In the genomic region with DNA sequence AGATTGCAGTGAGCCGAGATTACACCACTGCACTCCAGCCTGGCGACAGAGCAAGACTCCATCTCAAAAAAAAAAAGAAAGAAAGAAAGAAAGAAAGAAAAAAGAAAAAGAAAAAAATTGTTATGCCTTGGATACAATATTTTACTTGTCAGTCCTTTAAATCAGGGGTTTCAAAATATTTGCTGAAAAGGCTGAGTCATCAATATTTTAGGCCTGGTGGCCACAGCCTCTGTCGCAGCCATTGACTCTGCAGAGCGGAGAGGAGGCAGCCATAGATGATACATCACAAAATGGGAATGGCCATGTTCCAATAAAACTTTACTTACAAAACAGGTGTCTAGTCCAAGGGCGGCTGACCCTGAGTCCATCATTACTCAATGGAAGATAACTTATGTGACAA, we compare ENCODE assay signal across 25 cellular contexts.
DNase-seq lines count a peak whose midpoint lies in the region; ATAC-seq, FAIRE-seq and TF ChIP-seq lines count a peak whose summit lies in the region.
"Had no signal": no experiment of that assay in that cellular context is flagged by ENCODE, and none has a peak within 500 bp of the region (broad histone marks: within the 10 kb centered on the region; RNA-seq: fewer than 3 reads in every experiment).

No MANE protein-coding gene starts in this region.

- H3K36me3 ChIP-seq in IMR-90 (ENCODE audit: control insufficient read depth, insufficient read depth, low read length) (no peaks in the 10 kb centered on the region), H1 (ENCODE audit: control insufficient read depth in 2 of 4, insufficient read depth in 4 of 4, low read length in 3 of 4) (no peaks in the 10 kb centered on the region)
- H3K36me3 ChIP-seq: BLaER1 treated with 17β-estradiol and CSF1 and Interleukin-3, amounts not matched to agents 10 nM and 100 nM had no signal

- no peaks in the 10 kb centered on the region for H4K20me1 ChIP-seq in IMR-90 (ENCODE audit: insufficient read depth, low read length)
- no peaks in the 10 kb centered on the region for H4K20me1 ChIP-seq in H1 (replicated peaks in 1 of 2; ENCODE audit: control insufficient read depth in 1 of 2, insufficient read depth in 2 of 2, low read length in 2 of 2)
- H4K20me1 ChIP-seq: BLaER1 treated with 17β-estradiol and CSF1 and Interleukin-3, amounts not matched to agents 10 nM and 100 nM had no signal

- no peak for FAIRE-seq in A549 (lab: Jason Lieb, UNC)
- FAIRE-seq in H1 (lab: Jason Lieb, UNC) = no peak
- FAIRE-seq: A204.1, GM12878, GM12892, GM18507 had no signal

- no peaks in the 10 kb centered on the region for H3K9me3 Mint-ChIP-seq in nephron progenitor cell
- H3K9me3 Mint-ChIP-seq: CD8-positive, alpha-beta T cell had no signal

- dilution Hi-C loops in IMR-90 (cut with HindIII; ENCODE audit: low sequenced_read_pairs, unreplicated experiment) = no loop called here

- H3K14ac ChIP-seq in IMR-90 (replicated peaks; ENCODE audit: low read depth, low read length) (no peak overlapping the region), H1 (ENCODE audit: insufficient read length) (no peak overlapping the region)

- H3K9me1 ChIP-seq in IMR-90 (ENCODE audit: insufficient read depth, low read length) = no peaks in the 10 kb centered on the region

- H3K9ac ChIP-seq in IMR-90 (ENCODE audit: low read depth, low read length) = no peak overlapping the region
- no peak overlapping the region for H3K9ac ChIP-seq in H1 (replicated peaks in 1 of 4; ENCODE audit: extremely low read depth in 1 of 4, low read depth in 3 of 4, low read length in 3 of 4)
- H3K9ac ChIP-seq: BLaER1 treated with 17β-estradiol and CSF1 and Interleukin-3, amounts not matched to agents 10 nM and 100 nM had no signal

- H3K23ac ChIP-seq in IMR-90 (ENCODE audit: low read depth, low read length) (no peak overlapping the region), H1 (ENCODE audit: insufficient read length) (no peak overlapping the region)

- peaks cover 4% of the 10 kb centered on the region for H3K4me1 Mint-ChIP-seq in nephron progenitor cell
- H3K4me1 Mint-ChIP-seq: B cell had no signal

- H2BK120ac ChIP-seq in IMR-90 (ENCODE audit: low read depth, low read length) = no peak overlapping the region
- no peak overlapping the region for H2BK120ac ChIP-seq in H1 (replicated peaks; ENCODE audit: low read depth, low read length)

- H3K27me3 Mint-ChIP-seq in nephron progenitor cell (ENCODE audit: low read depth, poor library complexity) = peaks cover 5% of the 10 kb centered on the region

- no peak overlapping the region for H4K91ac ChIP-seq in IMR-90 (ENCODE audit: insufficient read depth, low read depth, low read length)
- no peak overlapping the region for H4K91ac ChIP-seq in H1 (replicated peaks; ENCODE audit: insufficient read length, low read length)

- H3K4me2 ChIP-seq in A549 = no peak overlapping the region
- no peak overlapping the region for H3K4me2 ChIP-seq in IMR-90 (ENCODE audit: low read depth, low read length)
- H3K4me2 ChIP-seq in H1 (ENCODE audit: insufficient read depth in 1 of 2, low read depth in 2 of 2, low read length in 2 of 2) = no peak overlapping the region
- H3K4me2 ChIP-seq: BLaER1 treated with 17β-estradiol and CSF1 and Interleukin-3, amounts not matched to agents 10 nM and 100 nM had no signal

- H2BK15ac ChIP-seq in IMR-90 (ENCODE audit: low read depth, low read length) (no peak overlapping the region), H1 (ENCODE audit: low read length) (no peak overlapping the region)

- H3K79me2 ChIP-seq in H1 (ENCODE audit: control insufficient read depth in 1 of 2, insufficient read depth in 2 of 2, low read length in 2 of 2) = no peaks in the 10 kb centered on the region

- H3K9me3 ChIP-seq in A549 (no peaks in the 10 kb centered on the region), IMR-90 (ENCODE audit: control insufficient read depth, insufficient read depth, low read length) (peaks cover 41% of the 10 kb centered on the region), H1 (ENCODE audit: insufficient read depth in 2 of 2, low read depth in 1 of 2, low read length in 1 of 2) (no peaks in the 10 kb centered on the region)
- H3K9me3 ChIP-seq: BLaER1 treated with 17β-estradiol and CSF1 and Interleukin-3, amounts not matched to agents 10 nM and 100 nM had no signal

- no peak for DNase-seq in A549 (ENCODE audit: low read depth in 1 of 2, low spot score in 1 of 2)
- DNase-seq in IMR-90 = no peak
- no peak for DNase-seq in H1 (ENCODE audit: low read depth in 1 of 2, low spot score in 2 of 2)
- DNase-seq in hippocampal formation (lab: John Stamatoyannopoulos, UW) = no peak
- no peak for DNase-seq in nephron progenitor cell
- DNase-seq: 8988T; AML-193; CD4-positive, alpha-beta T cell; CD8-positive, alpha-beta T cell; COR-L47; DMS 273 treated with DMSO at 0.1 percent for 48 hours; DMS153; DMS53; DMS79; DND-41; EL; GDM1 had no signal

- CTCF ChIA-PET in A549 (lab: Yijun Ruan, JAX) (no interaction called here), IMR-90 (lab: Yijun Ruan, JAX) (no interaction called here), H1 (lab: Charles Lee; ENCODE audit: partially characterized antibody) (no interaction called here)

- no peak for TF ChIP-seq CTCF in A549 (IDR thresholded peaks at IDR 0.05)
- TF ChIP-seq CTCF in IMR-90 (conservative IDR thresholded peaks at IDR 0.05; ENCODE audit: low read depth, low read length) = no peak
- TF ChIP-seq CTCF in H1 (IDR thresholded peaks at IDR 0.05; ENCODE audit: control extremely low read depth in 1 of 3, insufficient read depth in 1 of 3, low read depth in 1 of 3, low read length in 3 of 3) = no peak
- TF ChIP-seq CTCF in nephron progenitor cell (IDR thresholded peaks at IDR 0.05) = no peak

- no peak for TF ChIP-seq RAD21 in A549 (conservative IDR thresholded peaks at IDR 0.05 in 1 of 2, IDR thresholded peaks at IDR 0.05 in 1 of 2)
- TF ChIP-seq RAD21 in IMR-90 (IDR thresholded peaks at IDR 0.05; ENCODE audit: low read length) = no peak
- no peak for TF ChIP-seq RAD21 in H1 (IDR thresholded peaks at IDR 0.05 in 1 of 2, conservative IDR thresholded peaks at IDR 0.05 in 1 of 2; ENCODE audit: low read depth in 2 of 2, low read length in 2 of 2)

- H3K56ac ChIP-seq in IMR-90 (ENCODE audit: extremely low read depth, insufficient read depth, low read length) (no peak overlapping the region), H1 (replicated peaks; ENCODE audit: insufficient read length, low read depth, low read length) (no peak overlapping the region)

- H4K8ac ChIP-seq in IMR-90 (ENCODE audit: low read depth in 2 of 2, low read length in 2 of 2) = no peak overlapping the region
- no peak overlapping the region for H4K8ac ChIP-seq in H1 (ENCODE audit: extremely low read depth, insufficient read depth, low read length)

- no peak overlapping the region for H3K18ac ChIP-seq in IMR-90 (ENCODE audit: low read depth, low read length)
- H3K18ac ChIP-seq in H1 (ENCODE audit: extremely low read depth, low read length) = no peak overlapping the region

- H2AK5ac ChIP-seq in IMR-90 (ENCODE audit: low read depth, low read length) (no peak overlapping the region), H1 (ENCODE audit: low read depth, low read length) (no peak overlapping the region)

- POLR2A ChIA-PET in A549 (lab: Yijun Ruan, JAX) (no interaction called here), IMR-90 (lab: Charles Lee; ENCODE audit: unreplicated experiment) (no interaction called here), H1 (lab: Charles Lee; ENCODE audit: partially characterized antibody) (interaction anchor here (0.7 kb wide), 1 partner anchor 316 kb away, joined by 3 read pairs; no protein-coding TSS in a partner anchor)

- intact Hi-C loops in IMR-90 (cut with micrococcal nuclease) = no loop called here

- H2AFZ ChIP-seq in IMR-90 (replicated peaks; ENCODE audit: low read length, poor library complexity) (no peak overlapping the region), H1 (ENCODE audit: low read length) (no peak overlapping the region)

- H2BK5ac ChIP-seq in IMR-90 (ENCODE audit: low read depth, low read length, poor library complexity, severe bottlenecking) (no peak overlapping the region), H1 (ENCODE audit: low read depth, low read length) (no peak overlapping the region)

- H3K4me3 ChIP-seq in A549 = no peak overlapping the region
- H3K4me3 ChIP-seq in IMR-90 (ENCODE audit: insufficient read depth, low read depth, low read length) = no peak overlapping the region
- no peak overlapping the region for H3K4me3 ChIP-seq in H1 (ENCODE audit: extremely low read depth in 1 of 4, insufficient read depth in 2 of 4, low read depth in 3 of 4, low read length in 4 of 4)
- H3K4me3 ChIP-seq: BLaER1 treated with 17β-estradiol and CSF1 and Interleukin-3, amounts not matched to agents 10 nM and 100 nM; GM12878 had no signal

- H3K4me3 Mint-ChIP-seq in nephron progenitor cell = no peak overlapping the region
- H3K4me3 Mint-ChIP-seq: B cell; CD4-positive, alpha-beta T cell; CD8-positive, alpha-beta T cell had no signal

- ATAC-seq in A549 (no peak), IMR-90 (ENCODE audit: low read depth) (no peak), HG02763 (IDR thresholded peaks at IDR 0.05; ENCODE audit: unreplicated experiment) (no peak)
- ATAC-seq: CD8-positive, alpha-beta T cell; GM12878 had no signal

- H3K27me3 ChIP-seq in IMR-90 (ENCODE audit: control insufficient read depth, insufficient read depth, low read length) (no peaks in the 10 kb centered on the region), H1 (replicated peaks in 1 of 4; ENCODE audit: control insufficient read depth in 3 of 4, extremely low read depth in 1 of 4, insufficient read depth in 3 of 4, low read length in 3 of 4) (no peaks in the 10 kb centered on the region)
- H3K27me3 ChIP-seq: BLaER1 treated with 17β-estradiol and CSF1 and Interleukin-3, amounts not matched to agents 10 nM and 100 nM had no signal

- H3K4me1 ChIP-seq in A549 (no peaks in the 10 kb centered on the region), IMR-90 (ENCODE audit: control insufficient read depth, insufficient read depth, low read length) (no peaks in the 10 kb centered on the region), H1 (replicated peaks in 1 of 4; ENCODE audit: control insufficient read depth in 3 of 4, insufficient read depth in 4 of 4, low read length in 3 of 4) (no peaks in the 10 kb centered on the region; a peak in 2 of 7 replicates)
- H3K4me1 ChIP-seq: BLaER1 treated with 17β-estradiol and CSF1 and Interleukin-3, amounts not matched to agents 10 nM and 100 nM had no signal

- no peak overlapping the region for H2BK12ac ChIP-seq in H1 (ENCODE audit: low read depth, low read length)

- H3K27ac ChIP-seq in A549 (no peak overlapping the region), IMR-90 (ENCODE audit: insufficient read depth, low read length) (no peak overlapping the region), H1 (ENCODE audit: low read depth, low read length) (no peak overlapping the region)
- H3K27ac ChIP-seq: BLaER1 treated with 17β-estradiol and CSF1 and Interleukin-3, amounts not matched to agents 10 nM and 100 nM; C4-2B had no signal

- TF ChIP-seq POLR2A in A549 (IDR thresholded peaks at IDR 0.05; ENCODE audit: low read length) (no peak), IMR-90 (IDR thresholded peaks at IDR 0.05; ENCODE audit: low read depth, low read length) (no peak), H1 (IDR thresholded peaks at IDR 0.05; ENCODE audit: control extremely low read depth in 1 of 2, low read depth in 2 of 2, low read length in 2 of 2) (no peak)

- no peaks in the 10 kb centered on the region for H3K23me2 ChIP-seq in H1 (ENCODE audit: low read depth, low read length)

- no peak overlapping the region for H2AK9ac ChIP-seq in IMR-90 (replicated peaks; ENCODE audit: low read depth, low read length, poor library complexity)

- no peak overlapping the region for H3K4ac ChIP-seq in IMR-90 (ENCODE audit: low read depth, low read length)
- H3K4ac ChIP-seq in H1 (replicated peaks; ENCODE audit: insufficient read length, low read depth, low read length) = no peak overlapping the region

- 60% methylated on average over 5 of the region's 5 CpGs for WGBS in A549 (ENCODE audit: missing lambda C conversion rate)
- no CpG with 5 or more reads among the region's 5 CpGs for WGBS in IMR-90 (ENCODE audit: extremely low coverage in 2 of 2, insufficient read length in 1 of 2), 2 experiments
- WGBS in H1 (ENCODE audit: extremely low coverage in 1 of 2, insufficient coverage in 1 of 2, insufficient read length in 1 of 2, insufficient replicate concordance in 2 of 2, low coverage in 1 of 2, low lambda C conversion rate in 2 of 2, missing lambda C conversion rate in 1 of 2), 2 experiments = 92% methylated on average over 3 of the region's 5 CpGs; no CpG with 5 or more reads in 1 of the 2 experiments

- H4K5ac ChIP-seq in IMR-90 (ENCODE audit: low read depth, low read length) (no peak overlapping the region), H1 (ENCODE audit: insufficient read length, low read depth, low read length) (no peak overlapping the region)

- H2BK20ac ChIP-seq in IMR-90 (ENCODE audit: low read depth, low read length) (no peak overlapping the region), H1 (ENCODE audit: low read length) (no peak overlapping the region)

- H3K79me1 ChIP-seq in IMR-90 (ENCODE audit: low read depth in 1 of 2, low read length in 2 of 2) = no peaks in the 10 kb centered on the region
- H3K79me1 ChIP-seq in H1 (ENCODE audit: low read depth, low read length) = peaks cover 2% of the 10 kb centered on the region; the same call in 1 of the 2 replicates

- no peak overlapping the region for H3K27ac Mint-ChIP-seq in nephron progenitor cell
- H3K27ac Mint-ChIP-seq: B cell; CD4-positive, alpha-beta T cell; CD8-positive, alpha-beta T cell had no signal

- no TSS peak for BruUV-seq in IMR-90 (replicated peaks; lab: Mats Ljungman, UMichigan)

- no peaks in the 10 kb centered on the region for H3K36me3 Mint-ChIP-seq in nephron progenitor cell (ENCODE audit: low read depth)
- H3K36me3 Mint-ChIP-seq: CD8-positive, alpha-beta T cell had no signal

- TF ChIP-seq EP300 in A549 (IDR thresholded peaks at IDR 0.05) (no peak), H1 (IDR thresholded peaks at IDR 0.05; ENCODE audit: borderline replicate concordance in 1 of 2, low read depth in 2 of 2, low read length in 2 of 2) (no peak)

- in situ Hi-C loops in IMR-90 (cut with MboI; ENCODE audit: low sequenced_read_pairs) = no loop called here
